1 cellular context compared by ENCODE assay signal in the genomic region with DNA sequence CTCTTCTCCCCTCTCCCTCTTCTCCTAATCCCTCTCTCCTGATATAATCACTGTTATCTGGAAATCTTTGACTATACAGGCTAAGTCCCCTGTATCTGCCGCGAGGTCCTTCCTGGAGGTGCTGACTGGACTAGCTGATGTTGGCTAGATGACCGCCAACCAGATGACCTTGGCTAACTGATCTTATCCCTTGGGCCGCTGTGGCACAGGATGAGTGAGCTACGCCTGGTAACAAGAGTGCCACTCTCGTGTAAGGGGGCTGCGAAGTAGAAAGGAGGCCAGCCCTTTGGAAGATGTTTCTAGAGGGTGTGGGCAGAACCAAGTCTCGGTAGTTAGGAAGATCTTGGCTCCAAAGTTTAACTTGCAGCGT.
TF ChIP-seq lines count a peak whose summit lies in the region.

No MANE protein-coding gene starts in this region.

TF ChIP-seq in K562, 482 proteins besides CTCF, POLR2A, EP300 and RAD21 (continued from another document):
- TF ChIP-seq ZNF253 (CRISPR knock-in tag; conservative IDR thresholded peaks at IDR 0.05) (no peak), FOXJ2 (tag; IDR thresholded peaks at IDR 0.05) (0 out of 2 replicates have a peak, but pooled peaks have one; percentile 60), ERF (CRISPR knock-in tag; IDR thresholded peaks at IDR 0.05) (no peak), GATAD2B (IDR thresholded peaks at IDR 0.05; ENCODE audit: borderline replicate concordance) (no peak), HES1 (IDR thresholded peaks at IDR 0.05; ENCODE audit: low read depth) (no peak), HDGF (IDR thresholded peaks at IDR 0.05) (no peak), ARID2 (IDR thresholded peaks at IDR 0.05) (no peak), BCOR (IDR thresholded peaks at IDR 0.05) (peak; percentile 80; the same call in 1 of the 2 replicates), HSF4 (CRISPR knock-in tag; IDR thresholded peaks at IDR 0.05; ENCODE audit: borderline replicate concordance) (no peak), CREBBP (IDR thresholded peaks at IDR 0.05; ENCODE audit: low read depth, low read length) (no peak), ZNF449 (CRISPR knock-in tag; IDR thresholded peaks at IDR 0.05) (no peak), ZMIZ1 (IDR thresholded peaks at IDR 0.05; ENCODE audit: low read depth in 2 of 2, low read length in 2 of 2) (no peak), TAF1 (IDR thresholded peaks at IDR 0.05; ENCODE audit: control insufficient read depth, extremely low read depth, insufficient read depth, low read length, severe bottlenecking) (no peak), TGIF2 (CRISPR knock-in tag; IDR thresholded peaks at IDR 0.05) (no peak), ZFX (CRISPR knock-in tag; IDR thresholded peaks at IDR 0.05) (no peak), ZNF124 (CRISPR knock-in tag; IDR thresholded peaks at IDR 0.05) (no peak), ESRRB (CRISPR knock-in tag; IDR thresholded peaks at IDR 0.05; ENCODE audit: borderline replicate concordance) (no peak), SIN3A (IDR thresholded peaks at IDR 0.05; ENCODE audit: borderline replicate concordance in 2 of 2, control insufficient read depth in 1 of 2, low read depth in 2 of 2, low read length in 2 of 2) (no peak)
- TF ChIP-seq, protein P1, sequence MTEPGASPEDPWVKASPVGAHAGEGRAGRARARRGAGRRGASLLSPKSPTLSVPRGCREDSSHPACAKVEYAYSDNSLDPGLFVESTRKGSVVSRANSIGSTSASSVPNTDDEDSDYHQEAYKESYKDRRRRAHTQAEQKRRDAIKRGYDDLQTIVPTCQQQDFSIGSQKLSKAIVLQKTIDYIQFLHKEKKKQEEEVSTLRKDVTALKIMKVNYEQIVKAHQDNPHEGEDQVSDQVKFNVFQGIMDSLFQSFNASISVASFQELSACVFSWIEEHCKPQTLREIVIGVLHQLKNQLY (CRISPR knock-in tag; conservative IDR thresholded peaks at IDR 0.05), result no peak
- TF ChIP-seq, protein P2, sequence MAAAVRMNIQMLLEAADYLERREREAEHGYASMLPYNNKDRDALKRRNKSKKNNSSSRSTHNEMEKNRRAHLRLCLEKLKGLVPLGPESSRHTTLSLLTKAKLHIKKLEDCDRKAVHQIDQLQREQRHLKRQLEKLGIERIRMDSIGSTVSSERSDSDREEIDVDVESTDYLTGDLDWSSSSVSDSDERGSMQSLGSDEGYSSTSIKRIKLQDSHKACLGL (CRISPR knock-in tag; IDR thresholded peaks at IDR 0.05; ENCODE audit: borderline replicate concordance, poor library complexity, severe bottlenecking), result no peak
- TF ChIP-seq, protein P3, sequence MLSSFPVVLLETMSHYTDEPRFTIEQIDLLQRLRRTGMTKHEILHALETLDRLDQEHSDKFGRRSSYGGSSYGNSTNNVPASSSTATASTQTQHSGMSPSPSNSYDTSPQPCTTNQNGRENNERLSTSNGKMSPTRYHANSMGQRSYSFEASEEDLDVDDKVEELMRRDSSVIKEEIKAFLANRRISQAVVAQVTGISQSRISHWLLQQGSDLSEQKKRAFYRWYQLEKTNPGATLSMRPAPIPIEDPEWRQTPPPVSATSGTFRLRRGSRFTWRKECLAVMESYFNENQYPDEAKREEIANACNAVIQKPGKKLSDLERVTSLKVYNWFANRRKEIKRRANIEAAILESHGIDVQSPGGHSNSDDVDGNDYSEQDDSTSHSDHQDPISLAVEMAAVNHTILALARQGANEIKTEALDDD (IDR thresholded peaks at IDR 0.05), result peak; percentile 83
- TF ChIP-seq, protein P4, sequence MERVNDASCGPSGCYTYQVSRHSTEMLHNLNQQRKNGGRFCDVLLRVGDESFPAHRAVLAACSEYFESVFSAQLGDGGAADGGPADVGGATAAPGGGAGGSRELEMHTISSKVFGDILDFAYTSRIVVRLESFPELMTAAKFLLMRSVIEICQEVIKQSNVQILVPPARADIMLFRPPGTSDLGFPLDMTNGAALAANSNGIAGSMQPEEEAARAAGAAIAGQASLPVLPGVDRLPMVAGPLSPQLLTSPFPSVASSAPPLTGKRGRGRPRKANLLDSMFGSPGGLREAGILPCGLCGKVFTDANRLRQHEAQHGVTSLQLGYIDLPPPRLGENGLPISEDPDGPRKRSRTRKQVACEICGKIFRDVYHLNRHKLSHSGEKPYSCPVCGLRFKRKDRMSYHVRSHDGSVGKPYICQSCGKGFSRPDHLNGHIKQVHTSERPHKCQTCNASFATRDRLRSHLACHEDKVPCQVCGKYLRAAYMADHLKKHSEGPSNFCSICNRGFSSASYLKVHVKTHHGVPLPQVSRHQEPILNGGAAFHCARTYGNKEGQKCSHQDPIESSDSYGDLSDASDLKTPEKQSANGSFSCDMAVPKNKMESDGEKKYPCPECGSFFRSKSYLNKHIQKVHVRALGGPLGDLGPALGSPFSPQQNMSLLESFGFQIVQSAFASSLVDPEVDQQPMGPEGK (CRISPR knock-in tag; IDR thresholded peaks at IDR 0.05; ENCODE audit: borderline replicate concordance), result no peak
